10 cellular contexts compared by ENCODE assay signal in genomic region chr5:141528401-141528984, GRCh38. TPM values are rescaled to one million over a fixed set of nuclear protein-coding genes. Genes with fewer than 3 reads are reported as not detected.
A peak's percentile ranks its signal among the peaks of the same experiment; 100 is the strongest.
DNase-seq lines count a peak whose midpoint lies in the region; ATAC-seq, FAIRE-seq and TF ChIP-seq lines count a peak whose summit lies in the region.
"Had no signal": no experiment of that assay in that cellular context is flagged by ENCODE, and none has a peak within 500 bp of the region (broad histone marks: within the 10 kb centered on the region; RNA-seq: fewer than 3 reads in every experiment).

No MANE protein-coding gene starts in this region.

- peaks cover 34% of the 10 kb centered on the region for H3K4me1 ChIP-seq in stomach smooth muscle (ENCODE audit: control insufficient read depth, insufficient read depth, low read length)

- ATAC-seq in left lobe of liver (peak; percentile 51), GM21515 (IDR thresholded peaks at IDR 0.05; ENCODE audit: unreplicated experiment) (no peak), GM21423 (IDR thresholded peaks at IDR 0.05; ENCODE audit: unreplicated experiment) (no peak), GM19351 (IDR thresholded peaks at IDR 0.05; ENCODE audit: unreplicated experiment) (no peak)

- peak overlapping the region in 1 of 2 donors; percentile 3 for H3K9ac ChIP-seq in stomach smooth muscle (ENCODE audit: low read length in 2 of 2)

- no peak for TF ChIP-seq CTCF in bronchial epithelial cell (IDR thresholded peaks at IDR 0.05; ENCODE audit: insufficient read depth, low read length, severe bottlenecking)

- H3K4me3 ChIP-seq in bronchial epithelial cell (ENCODE audit: low read depth, low read length) (no peak overlapping the region), stomach smooth muscle (ENCODE audit: low read length in 2 of 2) (no peak overlapping the region)

- H3K36me3 ChIP-seq in bronchial epithelial cell (ENCODE audit: control insufficient read depth, insufficient read depth, low read length) (peaks cover 20% of the 10 kb centered on the region), stomach smooth muscle (ENCODE audit: control insufficient read depth in 2 of 2, insufficient read depth in 2 of 2, low read length in 2 of 2) (peaks cover 0 to 13% of the 10 kb centered on the region in 2 donors)

- no peaks in the 10 kb centered on the region for H3K27me3 ChIP-seq in bronchial epithelial cell (ENCODE audit: control insufficient read depth, insufficient read depth, low read length)
- no peaks in the 10 kb centered on the region for H3K27me3 ChIP-seq in stomach smooth muscle (ENCODE audit: control insufficient read depth in 1 of 2, insufficient read depth in 2 of 2, low read length in 2 of 2)

- no peak for FAIRE-seq in bronchial epithelial cell (lab: Jason Lieb, UNC)

- H3K27ac ChIP-seq in stomach smooth muscle (ENCODE audit: low read length): peak overlapping the region; percentile 74

- H3K9me3 ChIP-seq in stomach smooth muscle (ENCODE audit: control insufficient read depth in 2 of 2, low read length in 2 of 2): no peaks in the 10 kb centered on the region

- DNase-seq in NCI-H446 (lab: John Stamatoyannopoulos, UW) (peak; percentile 75 to 79), bronchial epithelial cell (ENCODE audit: low read depth) (peak; percentile 21), left lobe of liver (ENCODE audit: low spot score) (peak; percentile 63), T1000 (lab: John Stamatoyannopoulos, UW) (no peak)
- DNase-seq: NCI-H510A; stimulated activated CD4-positive, alpha-beta T cell treated with anti-CD3 and anti-CD28 coated beads, Interleukin-1b, Interleukin-23, amount 100 ng/mL, for 48 hours had no signal

RNA-seq across cellular contexts. Expression of gene PCDHGC5, which starts 39.6 kb away (rescaled TPM):
- total RNA-seq in bronchial epithelial cell: 0.26 and 0.77 TPM in 2 replicates
- 0.40 TPM for total RNA-seq in left lobe of liver

RNA-seq across cellular contexts. Expression of gene PCDHGC4, which starts 43.7 kb away (rescaled TPM):
- 0.53 and 0.90 TPM in 2 replicates for total RNA-seq in bronchial epithelial cell
- total RNA-seq in left lobe of liver: 0.65 TPM

RNA-seq across cellular contexts. Expression of gene PCDHGC3, which starts 52.7 kb away (rescaled TPM):
- total RNA-seq in bronchial epithelial cell: 9.5 and 17.4 TPM in 2 replicates
- total RNA-seq in left lobe of liver: 8.5 TPM
